ENCODE assay signal across 8 cellular contexts in genomic region chr15:65384895-65385867, GRCh38. TPM values are rescaled to one million over a fixed set of nuclear protein-coding genes. Genes with fewer than 3 reads are reported as not detected.
A peak's percentile ranks its signal among the peaks of the same experiment; 100 is the strongest.
DNase-seq lines count a peak whose midpoint lies in the region; ATAC-seq, FAIRE-seq and TF ChIP-seq lines count a peak whose summit lies in the region.

No MANE protein-coding gene starts in this region.

- H3K4me3 ChIP-seq in left ventricle myocardium inferior (peak overlapping the region; percentile 60), psoas muscle (peak overlapping the region; percentile 48)

- H3K4me1 ChIP-seq in left ventricle myocardium inferior (peaks cover 27% of the 10 kb centered on the region), psoas muscle (peaks cover 4% of the 10 kb centered on the region)

- ATAC-seq in psoas muscle, result peak; percentile 90 to 98 (median 94)

- H3K27ac ChIP-seq in angular gyrus (ENCODE audit: low read depth, low read length) (peak overlapping the region; percentile 52), left ventricle myocardium inferior (replicated peaks) (peak overlapping the region; percentile 72), psoas muscle (peak overlapping the region; percentile 8)

- TF ChIP-seq CTCF in left ventricle myocardium inferior (IDR thresholded peaks at IDR 0.05; ENCODE audit: borderline replicate concordance), result peak; percentile 85
- TF ChIP-seq CTCF in psoas muscle (IDR thresholded peaks at IDR 0.05), result peak; percentile 87

- no peak for FAIRE-seq in H54 (lab: Jason Lieb, UNC)

- peak; percentile 66 for DNase-seq in COLO829 (ENCODE audit: low spot score)
- peak; percentile 77 for DNase-seq in H54 (ENCODE audit: insufficient read length, low spot score)
- DNase-seq in NCI-H1694 treated with DMSO at 0.1 percent for 48 hours (lab: John Stamatoyannopoulos, UW), result peak; percentile 86
- peak; percentile 56 to 83 (median 69) for DNase-seq in T-helper 2 cell
- peak; percentile 85 for DNase-seq in left ventricle myocardium inferior
- DNase-seq in psoas muscle, result peak; percentile 80 to 90
- DNase-seq in ureter (ENCODE audit: low spot score), result peak; percentile 91

- H3K27me3 ChIP-seq in left ventricle myocardium inferior (ENCODE audit: low read depth) (no peaks in the 10 kb centered on the region), psoas muscle (ENCODE audit: insufficient read depth in 3 of 3, low read length in 2 of 3) (no peaks in the 10 kb centered on the region)

- H3K9me3 ChIP-seq in left ventricle myocardium inferior (replicated peaks), result no peaks in the 10 kb centered on the region
- no peaks in the 10 kb centered on the region for H3K9me3 ChIP-seq in psoas muscle

- H3K36me3 ChIP-seq in left ventricle myocardium inferior, result no peaks in the 10 kb centered on the region
- H3K36me3 ChIP-seq in psoas muscle (ENCODE audit: insufficient read depth in 1 of 2, low read depth in 1 of 2), result peaks cover 0 to 76% of the 10 kb centered on the region in 2 donors

- 33 to 45% (median 36%) methylated on average over 42 to 43 of the region's 43 CpGs for WGBS in psoas muscle, 3 donors

- intact Hi-C loops in left ventricle myocardium inferior (cut with micrococcal nuclease), result loop anchor here (5.0 kb wide), 1 partner anchor 68 kb away; no protein-coding TSS in a partner anchor
- intact Hi-C loops in psoas muscle (cut with DNase I), result loop anchor here (1.0 to 10.0 kb wide), 3 partner anchors 66 to 190 kb away; no protein-coding TSS in a partner anchor

- 0 out of 2 replicates have a peak, but pooled peaks have one; percentile 10 for TF ChIP-seq POLR2A in H54 (IDR thresholded peaks at IDR 0.05; ENCODE audit: low read depth, low read length)

RNA-seq across cellular contexts. Expression of gene IGDCC3, which starts 7.4 kb away (rescaled TPM):
- total RNA-seq in left ventricle myocardium inferior, result 0.16 TPM
- total RNA-seq in psoas muscle, result not detected
- not detected for polyA plus RNA-seq in psoas muscle
- 1.6 TPM for total RNA-seq in ureter

RNA-seq across cellular contexts. Expression of gene IGDCC4, which starts 37.6 kb away (rescaled TPM):
- total RNA-seq in left ventricle myocardium inferior (0.96 TPM), psoas muscle (10 to 100 TPM in 2 of 4 donors, 1 to 10 TPM in 2; 4.8 to 34.1 (median 10.4) TPM), ureter (2.1 TPM)
- 1 to 10 TPM; 2.7 to 4.6 (median 3.8) TPM for polyA plus RNA-seq in psoas muscle

Comparison
In these comparisons a context has a peak if more than half of its experiments do, and no peak if none do; other contexts are left out.
1. Peak in every context shown above with its lines: DNase-seq, ATAC-seq, H3K4me3 ChIP-seq and H3K27ac ChIP-seq.
2. H3K27ac ChIP-seq: peak in every context shown above with its lines; median percentile 72 in left ventricle myocardium inferior; 52 in angular gyrus; 8 in psoas muscle.